Comparison of ENCODE assay signal across 21 cellular contexts in genomic region chr1:227038401-227038800, GRCh38.
A peak's percentile ranks its signal among the peaks of the same experiment; 100 is the strongest.
DNase-seq lines count a peak whose midpoint lies in the region; ATAC-seq and TF ChIP-seq lines count a peak whose summit lies in the region.
"Had no signal": no experiment of that assay in that cellular context is flagged by ENCODE, and none has a peak within 500 bp of the region (broad histone marks: within the 10 kb centered on the region; RNA-seq: fewer than 3 reads in every experiment).

No MANE protein-coding gene starts in this region.

- 95 to 100% methylated on average over 1 of the region's 1 CpG for WGBS in GM23248 (ENCODE audit: low coverage in 1 of 2, low lambda C conversion rate in 2 of 2, missing lambda C conversion rate in 2 of 2), 2 experiments

- no peak for TF ChIP-seq CTCF in astrocyte of the cerebellum (IDR thresholded peaks at IDR 0.05; ENCODE audit: low read depth, low read length, missing control alignments)
- no peak for TF ChIP-seq CTCF in osteoblast (IDR thresholded peaks at IDR 0.05; ENCODE audit: extremely low read depth, low read depth, low read length)

- no peak overlapping the region for H3K4me3 Mint-ChIP-seq in stimulated activated effector memory CD8-positive, alpha-beta T cell treated with anti-CD3 and anti-CD28 coated beads, Interleukin-12 subunit alpha, Interleukin-12 subunit beta, amount 100 ng/mL, for 72 hours
- H3K4me3 Mint-ChIP-seq in activated CD4-positive, alpha-beta memory T cell treated with anti-CD3 and anti-CD28 coated beads for 36 hours = no peak overlapping the region
- H3K4me3 Mint-ChIP-seq: CD8-positive, alpha-beta memory T cell; HFFc6 had no signal

- H3K4me2 ChIP-seq in GM23248 (ENCODE audit: unreplicated experiment) (no peak overlapping the region), osteoblast (ENCODE audit: insufficient read depth, low read length) (no peak overlapping the region)
- H3K4me2 ChIP-seq: BLaER1 treated with 17β-estradiol and CSF1 and Interleukin-3, amounts not matched to agents 10 nM and 100 nM had no signal

- peaks cover 3% of the 10 kb centered on the region; the same call in 1 of the 2 replicates for H3F3A ChIP-seq in GM23248 (ENCODE audit: insufficient read depth)

- H3K9me3 Mint-ChIP-seq in stimulated activated effector memory CD8-positive, alpha-beta T cell treated with anti-CD3 and anti-CD28 coated beads, Interleukin-12 subunit alpha, Interleukin-12 subunit beta, amount 100 ng/mL, for 72 hours = no peaks in the 10 kb centered on the region
- H3K9me3 Mint-ChIP-seq in activated CD4-positive, alpha-beta memory T cell treated with anti-CD3 and anti-CD28 coated beads for 36 hours = no peaks in the 10 kb centered on the region
- H3K9me3 Mint-ChIP-seq: CD8-positive, alpha-beta memory T cell; HFFc6 had no signal

- H3K9ac ChIP-seq in GM23248 = no peak overlapping the region
- H3K9ac ChIP-seq: BLaER1 treated with 17β-estradiol and CSF1 and Interleukin-3, amounts not matched to agents 10 nM and 100 nM had no signal

- H3K9me3 ChIP-seq in GM23248 (ENCODE audit: low read depth) (no peaks in the 10 kb centered on the region), osteoblast (ENCODE audit: low read depth, low read length) (no peaks in the 10 kb centered on the region)
- H3K9me3 ChIP-seq: MG63 had no signal

- peaks cover 7% of the 10 kb centered on the region for H3K27me3 Mint-ChIP-seq in activated CD4-positive, alpha-beta memory T cell treated with anti-CD3 and anti-CD28 coated beads for 36 hours

- H3K27me3 ChIP-seq in GM23248 (replicated peaks; ENCODE audit: insufficient read depth) (no peaks in the 10 kb centered on the region), osteoblast (ENCODE audit: insufficient read depth, low read length) (no peaks in the 10 kb centered on the region)
- H3K27me3 ChIP-seq: BLaER1 treated with 17β-estradiol and CSF1 and Interleukin-3, amounts not matched to agents 10 nM and 100 nM; MG63 had no signal

- peak; percentile 44 for ATAC-seq in stimulated activated effector memory CD8-positive, alpha-beta T cell treated with anti-CD3 and anti-CD28 coated beads, Interleukin-12 subunit alpha, Interleukin-12 subunit beta, amount 100 ng/mL, for 72 hours
- ATAC-seq in GM19035 (IDR thresholded peaks at IDR 0.05; ENCODE audit: unreplicated experiment) = no peak
- ATAC-seq in HG03442 (IDR thresholded peaks at IDR 0.05; ENCODE audit: unreplicated experiment) = no peak
- ATAC-seq: Panc1 had no signal

- DNase-seq in GM23248 (peak; percentile 10), astrocyte of the cerebellum (ENCODE audit: low read depth) (peak; percentile 67), fibroblast of peridontal ligament (ENCODE audit: extremely low read depth) (peak; percentile 64), osteoblast (ENCODE audit: insufficient read length, low spot score, missing footprints) (no peak)
- DNase-seq in stimulated activated effector memory CD8-positive, alpha-beta T cell treated with anti-CD3 and anti-CD28 coated beads, Interleukin-12 subunit alpha, Interleukin-12 subunit beta, amount 100 ng/mL, for 72 hours (ENCODE audit: low spot score in 2 of 2) = no peak
- DNase-seq in activated CD4-positive, alpha-beta memory T cell treated with anti-CD3 and anti-CD28 coated beads for 36 hours = no peak
- DNase-seq: CD8-positive, alpha-beta memory T cell; DND-41; GF-D8; HFFc6; MG63; NCI-H1092; NCI-H146; NCI-H2081; NCI-H524; Right ventricle myocardium superior had no signal

- H3K79me2 ChIP-seq in GM23248 (ENCODE audit: insufficient read depth) = no peaks in the 10 kb centered on the region
- no peaks in the 10 kb centered on the region for H3K79me2 ChIP-seq in osteoblast (ENCODE audit: insufficient read depth, low read length)

- no peaks in the 10 kb centered on the region for H3K4me1 Mint-ChIP-seq in stimulated activated effector memory CD8-positive, alpha-beta T cell treated with anti-CD3 and anti-CD28 coated beads, Interleukin-12 subunit alpha, Interleukin-12 subunit beta, amount 100 ng/mL, for 72 hours
- H3K4me1 Mint-ChIP-seq in activated CD4-positive, alpha-beta memory T cell treated with anti-CD3 and anti-CD28 coated beads for 36 hours (ENCODE audit: low read depth) = peaks cover 4% of the 10 kb centered on the region
- H3K4me1 Mint-ChIP-seq: CD8-positive, alpha-beta memory T cell had no signal

- CTCF ChIA-PET in activated CD4-positive, alpha-beta memory T cell treated with anti-CD3 and anti-CD28 coated beads for 36 hours (lab: Charles Lee) = no interaction called here

- H3K27ac ChIP-seq in GM23248 (no peak overlapping the region), osteoblast (ENCODE audit: low read depth, low read length) (no peak overlapping the region)
- H3K27ac ChIP-seq: BLaER1 treated with 17β-estradiol and CSF1 and Interleukin-3, amounts not matched to agents 10 nM and 100 nM; SK-N-MC had no signal

- in situ Hi-C loops in GM23248 (cut with MboI) = no loop called here
- in situ Hi-C loops in astrocyte of the cerebellum (cut with HindIII; ENCODE audit: low sequenced_read_pairs) = no loop called here

- no peaks in the 10 kb centered on the region for H3K36me3 Mint-ChIP-seq in stimulated activated effector memory CD8-positive, alpha-beta T cell treated with anti-CD3 and anti-CD28 coated beads, Interleukin-12 subunit alpha, Interleukin-12 subunit beta, amount 100 ng/mL, for 72 hours
- no peaks in the 10 kb centered on the region for H3K36me3 Mint-ChIP-seq in activated CD4-positive, alpha-beta memory T cell treated with anti-CD3 and anti-CD28 coated beads for 36 hours
- H3K36me3 Mint-ChIP-seq: CD8-positive, alpha-beta memory T cell had no signal

- H3K4me3 ChIP-seq in GM23248 = no peak overlapping the region
- H3K4me3 ChIP-seq in astrocyte of the cerebellum (ENCODE audit: low read depth, low read length) = no peak overlapping the region
- H3K4me3 ChIP-seq in osteoblast (ENCODE audit: insufficient read depth, low read length) = no peak overlapping the region
- H3K4me3 ChIP-seq: BLaER1 treated with 17β-estradiol and CSF1 and Interleukin-3, amounts not matched to agents 10 nM and 100 nM; MG63; SK-N-MC had no signal

- H2AFZ ChIP-seq in GM23248 = no peak overlapping the region
- no peak overlapping the region for H2AFZ ChIP-seq in osteoblast (ENCODE audit: low read length)

- POLR2A ChIA-PET in activated CD4-positive, alpha-beta memory T cell treated with anti-CD3 and anti-CD28 coated beads for 36 hours (lab: Charles Lee) = no interaction called here

- intact Hi-C loops in activated CD4-positive, alpha-beta memory T cell treated with anti-CD3 and anti-CD28 coated beads for 36 hours (cut with micrococcal nuclease) = no loop called here

- H3K9me2 ChIP-seq in GM23248 (ENCODE audit: insufficient read depth) = no peaks in the 10 kb centered on the region

- H4K20me1 ChIP-seq in GM23248 (ENCODE audit: insufficient read depth) (no peaks in the 10 kb centered on the region), osteoblast (ENCODE audit: insufficient read depth, low read length) (no peaks in the 10 kb centered on the region)
- H4K20me1 ChIP-seq: BLaER1 treated with 17β-estradiol and CSF1 and Interleukin-3, amounts not matched to agents 10 nM and 100 nM had no signal

- H3K27ac Mint-ChIP-seq in stimulated activated effector memory CD8-positive, alpha-beta T cell treated with anti-CD3 and anti-CD28 coated beads, Interleukin-12 subunit alpha, Interleukin-12 subunit beta, amount 100 ng/mL, for 72 hours = no peak overlapping the region
- H3K27ac Mint-ChIP-seq in activated CD4-positive, alpha-beta memory T cell treated with anti-CD3 and anti-CD28 coated beads for 36 hours = no peak overlapping the region
- H3K27ac Mint-ChIP-seq: CD8-positive, alpha-beta memory T cell; HFFc6 had no signal

- H3K36me3 ChIP-seq in GM23248 (ENCODE audit: low read depth) (peaks cover 45% of the 10 kb centered on the region), osteoblast (ENCODE audit: insufficient read depth, low read length) (peaks cover 8% of the 10 kb centered on the region)

- no peaks in the 10 kb centered on the region for H3K4me1 ChIP-seq in GM23248 (ENCODE audit: insufficient read depth)
- H3K4me1 ChIP-seq in osteoblast (ENCODE audit: insufficient read depth, low read length) = no peaks in the 10 kb centered on the region

Comparison
In these comparisons a context has a peak if more than half of its experiments do, and no peak if none do; other contexts are left out.
1. DNase-seq: peak in GM23248 (single experiment), astrocyte of the cerebellum (single experiment) and fibroblast of peridontal ligament (single experiment); none in stimulated activated effector memory CD8-positive, alpha-beta T cell treated with anti-CD3 and anti-CD28 coated beads, Interleukin-12 subunit alpha, Interleukin-12 subunit beta, amount 100 ng/mL, for 72 hours (0 of 2), activated CD4-positive, alpha-beta memory T cell treated with anti-CD3 and anti-CD28 coated beads for 36 hours (single experiment) and osteoblast (single experiment).